In the genomic region with DNA sequence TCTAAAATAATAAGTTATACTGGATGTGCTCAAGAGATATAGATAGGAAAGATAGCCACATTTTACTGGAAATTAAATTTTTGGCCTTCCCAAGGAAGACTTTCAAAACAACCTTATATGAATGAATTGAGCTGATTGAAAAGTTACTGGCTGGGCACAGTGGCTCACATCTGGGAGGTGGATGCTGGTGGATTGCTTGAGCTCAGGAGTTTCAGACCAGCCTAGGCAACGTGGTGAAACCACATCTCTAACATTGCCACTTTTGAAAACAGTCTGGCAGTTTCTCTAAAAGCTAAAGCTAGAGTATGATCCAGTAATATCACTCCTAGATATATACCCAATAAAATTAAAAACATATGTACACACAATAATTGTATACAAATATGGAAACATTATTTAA, we compare ENCODE assay signal across 26 cellular contexts.
"Had no signal": no experiment of that assay in that cellular context is flagged by ENCODE, and none has a peak within 500 bp of the region (broad histone marks: within the 10 kb centered on the region; RNA-seq: fewer than 3 reads in every experiment).

No MANE protein-coding gene starts in this region.

- ATAC-seq: stimulated activated effector memory CD8-positive, alpha-beta T cell treated with anti-CD3 and anti-CD28 coated beads, Interleukin-12 subunit alpha, Interleukin-12 subunit beta, amount 100 ng/mL, for 72 hours; stimulated activated memory B cell treated with anti-CD40 and anti-IgM and Interleukin-4, amounts not matched to agents 10 μg/mL and 1 μg/mL and 100 μg/mL, for 72 hours; stimulated activated naive B cell treated with anti-CD40 and anti-IgM and Interleukin-4, amounts not matched to agents 10 μg/mL and 1 μg/mL and 100 μg/mL, for 72 hours; stimulated activated naive CD8-positive, alpha-beta T cell treated with anti-CD3 and anti-CD28 coated beads, Interleukin-15, amount 100 ng/mL, for 72 hours; stimulated activated naive CD8-positive, alpha-beta T cell treated with anti-CD3 and anti-CD28 coated beads, Interleukin-15, Interleukin-2, amounts not matched to agents 100 U/mL and 50 U/mL, for 24 hours; upper lobe of right lung had no signal

- H3K36me3 ChIP-seq: stomach, suprapubic skin, thoracic aorta, thyroid gland, tibial artery, tibial nerve, transverse colon, upper lobe of left lung, upper lobe of right lung, uterus, vagina had no signal

- DNase-seq: stimulated activated CD4-positive, alpha-beta T cell treated with anti-CD3 and anti-CD28 coated beads, Interleukin-2, amount 100 ng/mL, for 48 hours; stimulated activated CD4-positive, alpha-beta T cell treated with anti-CD3 and anti-CD28 coated beads, Interleukin-4, amount 100 ng/mL, for 1 hour; stimulated activated CD4-positive, alpha-beta T cell treated with anti-CD3 and anti-CD28 coated beads, Interleukin-4, amount 100 ng/mL, for 24 hours; stimulated activated CD4-positive, alpha-beta T cell treated with anti-CD3 and anti-CD28 coated beads, Interleukin-4, amount 100 ng/mL, for 4 hours; stimulated activated CD8-positive, alpha-beta memory T cell treated with anti-CD3 and anti-CD28 coated beads, Interleukin-4, amount 100 ng/mL, for 48 hours; stimulated activated naive B cell treated with anti-CD40 and anti-IgM and Interleukin-4, amounts not matched to agents 10 μg/mL and 1 μg/mL and 100 μg/mL, for 72 hours; stimulated activated naive CD4-positive, alpha-beta T cell; stimulated activated naive CD4-positive, alpha-beta T cell treated with Interleukin-2 at 50 U/mL for 16 hours; stimulated activated naive CD8-positive, alpha-beta T cell treated with anti-CD3 and anti-CD28 coated beads, Interleukin-15, amount 100 ng/mL, for 72 hours; stimulated activated naive CD8-positive, alpha-beta T cell treated with anti-CD3 and anti-CD28 coated beads, Interleukin-15, Interleukin-2, amounts not matched to agents 100 U/mL and 50 U/mL, for 24 hours; stomach; substantia nigra; testis; thyroid gland; tibial artery; transverse colon; trophoblast cell; upper lobe of left lung; upper lobe of right lung; uterus had no signal

- H3K9me3 ChIP-seq: stomach, suprapubic skin, testis, thoracic aorta, thyroid gland, tibial artery, tibial nerve, transverse colon, upper lobe of left lung, upper lobe of right lung, uterus, vagina had no signal

- H3K4me1 ChIP-seq: stomach, suprapubic skin, testis, thyroid gland, tibial artery, tibial nerve, transverse colon, upper lobe of left lung, upper lobe of right lung, uterus, vagina had no signal

- H3K4me3 ChIP-seq: stomach, suprapubic skin, testis, thoracic aorta, thyroid gland, tibial artery, tibial nerve, transverse colon, upper lobe of left lung, upper lobe of right lung, uterus, vagina had no signal

- H3K27me3 ChIP-seq: stomach, suprapubic skin, testis, thyroid gland, tibial artery, tibial nerve, transverse colon, upper lobe of left lung, upper lobe of right lung, uterus, vagina had no signal

- H3K27ac ChIP-seq: stomach, suprapubic skin, testis, thoracic aorta, thyroid gland, tibial artery, tibial nerve, transverse colon, upper lobe of left lung, upper lobe of right lung, uterus, vagina had no signal
